Comparison of ENCODE assay signal across 24 cellular contexts in the genomic region with DNA sequence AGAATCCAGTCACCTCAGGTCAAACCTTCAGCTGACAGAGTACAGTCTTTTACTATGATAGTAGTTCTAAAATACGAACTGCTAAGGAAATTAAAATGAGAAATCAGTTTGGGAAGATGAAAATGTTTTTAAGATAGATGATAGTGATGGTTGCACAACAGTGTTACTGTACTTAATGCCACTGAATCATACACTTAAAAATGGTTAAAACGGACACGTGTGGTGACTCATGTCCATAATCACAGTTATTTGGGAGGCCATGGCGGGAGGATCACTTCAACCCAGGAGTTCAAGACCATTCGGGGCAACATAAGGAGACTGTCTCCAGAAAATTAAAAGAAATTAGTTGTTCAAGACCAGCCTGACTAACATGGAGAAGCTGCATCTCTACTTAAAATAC. TPM values are rescaled to one million over a fixed set of nuclear protein-coding genes. Genes with fewer than 3 reads are reported as not detected.
DNase-seq lines count a peak whose midpoint lies in the region; ATAC-seq and TF ChIP-seq lines count a peak whose summit lies in the region.
"Had no signal": no experiment of that assay in that cellular context is flagged by ENCODE, and none has a peak within 500 bp of the region (broad histone marks: within the 10 kb centered on the region; RNA-seq: fewer than 3 reads in every experiment).

No MANE protein-coding gene starts in this region.

- H3K9me3 Mint-ChIP-seq in activated T-helper 1 cell treated with anti-CD3 and anti-CD28 coated beads, Interleukin-12 subunit alpha, Interleukin-12 subunit beta, Interleukin-2, Interleukin-4 antibody, amounts not matched to agents 30 ng/mL and 10 ng/mL and 1 ng/mL, durations not matched to agents 14 hours and 24 hours and 36 hours = no peaks in the 10 kb centered on the region
- H3K9me3 Mint-ChIP-seq: activated CD4-positive, alpha-beta memory T cell treated with anti-CD3 and anti-CD28 coated beads, Interleukin-2, amount 10 ng/mL, durations not matched to agents 7 days and 5 days; activated T-cell treated with anti-CD3 and anti-CD28 coated beads, Interleukin-2, amount 50 U/mL, for 4 hours; dendritic cell treated with granulocyte-macrophage colony-stimulating factor and Interleukin-4, amounts not matched to agents 40 ng/mL and 50 ng/mL, for 4 days had no signal

- H3K4me3 ChIP-seq in AG04450 (ENCODE audit: low read depth, low read length) (no peak overlapping the region), MG63 (no peak overlapping the region)
- H3K4me3 ChIP-seq: A549, body of pancreas, spleen, suprapubic skin had no signal

- H3K27ac Mint-ChIP-seq in activated T-helper 1 cell treated with anti-CD3 and anti-CD28 coated beads, Interleukin-12 subunit alpha, Interleukin-12 subunit beta, Interleukin-2, Interleukin-4 antibody, amounts not matched to agents 30 ng/mL and 10 ng/mL and 1 ng/mL, durations not matched to agents 14 hours and 24 hours and 36 hours = peak overlapping the region; percentile 12
- H3K27ac Mint-ChIP-seq: activated CD4-positive, alpha-beta memory T cell treated with anti-CD3 and anti-CD28 coated beads, Interleukin-2, amount 10 ng/mL, durations not matched to agents 7 days and 5 days; activated naive CD8-positive, alpha-beta T cell; dendritic cell treated with granulocyte-macrophage colony-stimulating factor and Interleukin-4, amounts not matched to agents 40 ng/mL and 50 ng/mL, for 4 days had no signal

- peaks cover 14% of the 10 kb centered on the region for H3K36me3 Mint-ChIP-seq in activated T-helper 1 cell treated with anti-CD3 and anti-CD28 coated beads, Interleukin-12 subunit alpha, Interleukin-12 subunit beta, Interleukin-2, Interleukin-4 antibody, amounts not matched to agents 30 ng/mL and 10 ng/mL and 1 ng/mL, durations not matched to agents 14 hours and 24 hours and 36 hours (ENCODE audit: low read depth)

- TF ChIP-seq CTCF in AG04450 (IDR thresholded peaks at IDR 0.05; ENCODE audit: low read depth, low read length) = no peak

- CTCF ChIA-PET in AG04450 (lab: Charles Lee) = interaction anchor here (0.6 kb wide), 1 partner anchor 1251 kb away, joined by 6 read pairs; no protein-coding TSS in a partner anchor

- H3K27me3 ChIP-seq in AG04450 (ENCODE audit: control insufficient read depth, insufficient read depth, low read length) (no peaks in the 10 kb centered on the region), MG63 (no peaks in the 10 kb centered on the region)
- H3K27me3 ChIP-seq: body of pancreas, neutrophil, spleen, suprapubic skin had no signal

- H3K9me3 ChIP-seq in AG04450 (ENCODE audit: control insufficient read depth, insufficient read depth, low read length) (no peaks in the 10 kb centered on the region; the same call in 1 of the 2 replicates), MG63 (no peaks in the 10 kb centered on the region)
- H3K9me3 ChIP-seq: A549, body of pancreas, neutrophil, spleen, suprapubic skin had no signal

- no peak overlapping the region for H3K27ac ChIP-seq in AG04450 (ENCODE audit: low read depth, low read length)
- H3K27ac ChIP-seq: A549, body of pancreas, C4-2B, neutrophil, spleen, suprapubic skin, WERI-Rb-1 had no signal

- no peaks in the 10 kb centered on the region for H3K36me3 ChIP-seq in MG63

- POLR2A ChIA-PET in AG04450 (lab: Yijun Ruan, JAX) = interaction anchor here (1.3 kb wide), 1 partner anchor 9 kb away, joined by 4 read pairs; no protein-coding TSS in a partner anchor

- H3K27me3 Mint-ChIP-seq in activated T-helper 1 cell treated with anti-CD3 and anti-CD28 coated beads, Interleukin-12 subunit alpha, Interleukin-12 subunit beta, Interleukin-2, Interleukin-4 antibody, amounts not matched to agents 30 ng/mL and 10 ng/mL and 1 ng/mL, durations not matched to agents 14 hours and 24 hours and 36 hours (ENCODE audit: insufficient read depth) = no peaks in the 10 kb centered on the region
- H3K27me3 Mint-ChIP-seq: activated CD4-positive, alpha-beta memory T cell treated with anti-CD3 and anti-CD28 coated beads, Interleukin-2, amount 10 ng/mL, durations not matched to agents 7 days and 5 days; activated naive CD8-positive, alpha-beta T cell; dendritic cell treated with granulocyte-macrophage colony-stimulating factor and Interleukin-4, amounts not matched to agents 40 ng/mL and 50 ng/mL, for 4 days had no signal

- no peak overlapping the region for H3K4me3 Mint-ChIP-seq in activated T-helper 1 cell treated with anti-CD3 and anti-CD28 coated beads, Interleukin-12 subunit alpha, Interleukin-12 subunit beta, Interleukin-2, Interleukin-4 antibody, amounts not matched to agents 30 ng/mL and 10 ng/mL and 1 ng/mL, durations not matched to agents 14 hours and 24 hours and 36 hours
- H3K4me3 Mint-ChIP-seq: activated CD4-positive, alpha-beta memory T cell treated with anti-CD3 and anti-CD28 coated beads, Interleukin-2, amount 10 ng/mL, durations not matched to agents 7 days and 5 days; activated naive CD8-positive, alpha-beta T cell; activated T-cell treated with anti-CD3 and anti-CD28 coated beads, Interleukin-2, amount 50 U/mL, for 4 hours; dendritic cell treated with granulocyte-macrophage colony-stimulating factor and Interleukin-4, amounts not matched to agents 40 ng/mL and 50 ng/mL, for 4 days had no signal

- DNase-seq in AG04450 (ENCODE audit: low read depth, low spot score) (peak; percentile 1), MG63 (peak; percentile 4), fibroblast of peridontal ligament (ENCODE audit: extremely low read depth) (peak; percentile 28), NCI-H2227 (lab: John Stamatoyannopoulos, UW; ENCODE audit: unreplicated experiment) (no peak)
- no peak for DNase-seq in activated T-helper 1 cell treated with anti-CD3 and anti-CD28 coated beads, Interleukin-12 subunit alpha, Interleukin-12 subunit beta, Interleukin-2, Interleukin-4 antibody, amounts not matched to agents 30 ng/mL and 10 ng/mL and 1 ng/mL, durations not matched to agents 14 hours and 24 hours and 36 hours (ENCODE audit: low spot score)
- no peak for DNase-seq in stimulated activated naive CD4-positive, alpha-beta T cell treated with Interleukin-2 at 50 U/mL for 16 hours (lab: John Stamatoyannopoulos, UW)
- DNase-seq in stimulated activated CD4-positive, alpha-beta T cell treated with anti-CD3 and anti-CD28 coated beads, Interleukin-12 subunit alpha, Interleukin-12 subunit beta, amount 100 ng/mL, for 4 hours = no peak
- DNase-seq: activated CD4-positive, alpha-beta memory T cell treated with anti-CD3 and anti-CD28 coated beads, Interleukin-2, amount 10 ng/mL, durations not matched to agents 7 days and 5 days; activated T-cell treated with anti-CD3 and anti-CD28 coated beads, Interleukin-2, amount 50 U/mL, for 4 hours; body of pancreas; GF-D8; NCI-H1930; SHP77; spleen; stimulated activated CD8-positive, alpha-beta memory T cell treated with anti-CD3 and anti-CD28 coated beads, Interleukin-4, amount 100 ng/mL, for 48 hours; WERI-Rb-1 had no signal

- intact Hi-C loops in activated T-helper 1 cell treated with anti-CD3 and anti-CD28 coated beads, Interleukin-12 subunit alpha, Interleukin-12 subunit beta, Interleukin-2, Interleukin-4 antibody, amounts not matched to agents 30 ng/mL and 10 ng/mL and 1 ng/mL, durations not matched to agents 14 hours and 24 hours and 36 hours (cut with micrococcal nuclease) = no loop called here

- no peak for ATAC-seq in GM21526 (IDR thresholded peaks at IDR 0.05; ENCODE audit: low FRiP score, unreplicated experiment)
- ATAC-seq: A549; activated T-cell treated with anti-CD3 and anti-CD28 coated beads, Interleukin-2, amount 50 U/mL, for 4 hours; body of pancreas; HepG2 had no signal

- H3K4me1 Mint-ChIP-seq in activated T-helper 1 cell treated with anti-CD3 and anti-CD28 coated beads, Interleukin-12 subunit alpha, Interleukin-12 subunit beta, Interleukin-2, Interleukin-4 antibody, amounts not matched to agents 30 ng/mL and 10 ng/mL and 1 ng/mL, durations not matched to agents 14 hours and 24 hours and 36 hours (ENCODE audit: low read depth) = peaks cover 2% of the 10 kb centered on the region

RNA-seq across cellular contexts. Expression of a gene that starts 41.4 kb away (rescaled TPM):
- polyA plus RNA-seq in AG04450 (2011; rRNA removed) = 3.2 and 4.5 TPM in 2 replicates
- polyA minus RNA-seq in AG04450 (2011; rRNA and poly(A)+ RNA removed) = 3.3 and 7.2 TPM in 2 replicates
- total RNA-seq in MG63 (2014; rRNA removed; shearing (Covaris generic); ENCODE audit: low replicate concordance) = 2.9 and 3.6 TPM in 2 replicates
- 18.3 and 18.5 TPM in 2 replicates for total RNA-seq in activated T-helper 1 cell treated with anti-CD3 and anti-CD28 coated beads, Interleukin-12 subunit alpha, Interleukin-12 subunit beta, Interleukin-2, Interleukin-4 antibody, amounts not matched to agents 30 ng/mL and 10 ng/mL and 1 ng/mL, durations not matched to agents 14 hours and 24 hours and 36 hours

RNA-seq across cellular contexts. Expression of a gene that starts 41.6 kb away (rescaled TPM):
- 11.5 and 18.0 TPM in 2 replicates for polyA plus RNA-seq in AG04450 (2011; rRNA removed)
- polyA minus RNA-seq in AG04450 (2011; rRNA and poly(A)+ RNA removed) = 12.6 and 16.6 TPM in 2 replicates
- total RNA-seq in MG63 (2014; rRNA removed; shearing (Covaris generic); ENCODE audit: low replicate concordance) = 6.6 and 11.8 TPM in 2 replicates
- total RNA-seq in activated T-helper 1 cell treated with anti-CD3 and anti-CD28 coated beads, Interleukin-12 subunit alpha, Interleukin-12 subunit beta, Interleukin-2, Interleukin-4 antibody, amounts not matched to agents 30 ng/mL and 10 ng/mL and 1 ng/mL, durations not matched to agents 14 hours and 24 hours and 36 hours = 18.7 and 21.1 TPM in 2 replicates

RNA-seq across cellular contexts. Expression of a gene that starts 54.5 kb away (rescaled TPM):
- polyA plus RNA-seq in AG04450 (2011; rRNA removed) = 16.2 and 24.3 TPM in 2 replicates
- 9.8 and 20.6 TPM in 2 replicates for polyA minus RNA-seq in AG04450 (2011; rRNA and poly(A)+ RNA removed)
- 13.5 and 17.6 TPM in 2 replicates for total RNA-seq in MG63 (2014; rRNA removed; shearing (Covaris generic); ENCODE audit: low replicate concordance)
- total RNA-seq in activated T-helper 1 cell treated with anti-CD3 and anti-CD28 coated beads, Interleukin-12 subunit alpha, Interleukin-12 subunit beta, Interleukin-2, Interleukin-4 antibody, amounts not matched to agents 30 ng/mL and 10 ng/mL and 1 ng/mL, durations not matched to agents 14 hours and 24 hours and 36 hours = 33.3 and 34.5 TPM in 2 replicates

Comparison
In these comparisons a context has a peak if more than half of its experiments do, and no peak if none do; other contexts are left out.
1. DNase-seq: peak in AG04450 (single experiment), MG63 (single experiment) and fibroblast of peridontal ligament (single experiment); none in activated T-helper 1 cell treated with anti-CD3 and anti-CD28 coated beads, Interleukin-12 subunit alpha, Interleukin-12 subunit beta, Interleukin-2, Interleukin-4 antibody, amounts not matched to agents 30 ng/mL and 10 ng/mL and 1 ng/mL, durations not matched to agents 14 hours and 24 hours and 36 hours (single experiment), stimulated activated naive CD4-positive, alpha-beta T cell treated with Interleukin-2 at 50 U/mL for 16 hours (single experiment), NCI-H2227 (single experiment) and stimulated activated CD4-positive, alpha-beta T cell treated with anti-CD3 and anti-CD28 coated beads, Interleukin-12 subunit alpha, Interleukin-12 subunit beta, amount 100 ng/mL, for 4 hours (single experiment).